1 cellular context compared by ENCODE assay signal in the genomic region with DNA sequence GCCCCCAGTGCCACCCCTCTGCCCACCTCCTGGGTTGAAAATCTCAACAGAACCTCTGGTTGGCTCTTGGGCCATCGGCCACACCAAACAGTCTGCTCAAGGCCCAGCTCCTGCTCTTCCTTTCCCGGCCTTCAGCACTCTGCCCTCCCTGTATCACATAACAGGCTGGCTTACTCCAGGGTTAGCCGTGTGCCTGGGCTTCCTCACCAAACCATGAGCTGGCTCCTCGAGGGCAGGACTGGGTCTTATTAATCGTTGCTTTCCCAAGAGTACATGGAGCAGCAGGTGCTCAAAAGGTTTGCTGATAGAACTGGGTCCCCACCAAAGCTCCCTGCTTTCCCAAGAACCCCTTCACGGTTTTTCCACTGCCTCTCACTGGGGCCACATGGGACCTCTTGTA.
TF ChIP-seq lines count a peak whose summit lies in the region.

No MANE protein-coding gene starts in this region.

TF ChIP-seq in GM23338, 12 proteins besides CTCF, POLR2A, EP300 and RAD21 (continued from another document):
- TF ChIP-seq, protein P1, sequence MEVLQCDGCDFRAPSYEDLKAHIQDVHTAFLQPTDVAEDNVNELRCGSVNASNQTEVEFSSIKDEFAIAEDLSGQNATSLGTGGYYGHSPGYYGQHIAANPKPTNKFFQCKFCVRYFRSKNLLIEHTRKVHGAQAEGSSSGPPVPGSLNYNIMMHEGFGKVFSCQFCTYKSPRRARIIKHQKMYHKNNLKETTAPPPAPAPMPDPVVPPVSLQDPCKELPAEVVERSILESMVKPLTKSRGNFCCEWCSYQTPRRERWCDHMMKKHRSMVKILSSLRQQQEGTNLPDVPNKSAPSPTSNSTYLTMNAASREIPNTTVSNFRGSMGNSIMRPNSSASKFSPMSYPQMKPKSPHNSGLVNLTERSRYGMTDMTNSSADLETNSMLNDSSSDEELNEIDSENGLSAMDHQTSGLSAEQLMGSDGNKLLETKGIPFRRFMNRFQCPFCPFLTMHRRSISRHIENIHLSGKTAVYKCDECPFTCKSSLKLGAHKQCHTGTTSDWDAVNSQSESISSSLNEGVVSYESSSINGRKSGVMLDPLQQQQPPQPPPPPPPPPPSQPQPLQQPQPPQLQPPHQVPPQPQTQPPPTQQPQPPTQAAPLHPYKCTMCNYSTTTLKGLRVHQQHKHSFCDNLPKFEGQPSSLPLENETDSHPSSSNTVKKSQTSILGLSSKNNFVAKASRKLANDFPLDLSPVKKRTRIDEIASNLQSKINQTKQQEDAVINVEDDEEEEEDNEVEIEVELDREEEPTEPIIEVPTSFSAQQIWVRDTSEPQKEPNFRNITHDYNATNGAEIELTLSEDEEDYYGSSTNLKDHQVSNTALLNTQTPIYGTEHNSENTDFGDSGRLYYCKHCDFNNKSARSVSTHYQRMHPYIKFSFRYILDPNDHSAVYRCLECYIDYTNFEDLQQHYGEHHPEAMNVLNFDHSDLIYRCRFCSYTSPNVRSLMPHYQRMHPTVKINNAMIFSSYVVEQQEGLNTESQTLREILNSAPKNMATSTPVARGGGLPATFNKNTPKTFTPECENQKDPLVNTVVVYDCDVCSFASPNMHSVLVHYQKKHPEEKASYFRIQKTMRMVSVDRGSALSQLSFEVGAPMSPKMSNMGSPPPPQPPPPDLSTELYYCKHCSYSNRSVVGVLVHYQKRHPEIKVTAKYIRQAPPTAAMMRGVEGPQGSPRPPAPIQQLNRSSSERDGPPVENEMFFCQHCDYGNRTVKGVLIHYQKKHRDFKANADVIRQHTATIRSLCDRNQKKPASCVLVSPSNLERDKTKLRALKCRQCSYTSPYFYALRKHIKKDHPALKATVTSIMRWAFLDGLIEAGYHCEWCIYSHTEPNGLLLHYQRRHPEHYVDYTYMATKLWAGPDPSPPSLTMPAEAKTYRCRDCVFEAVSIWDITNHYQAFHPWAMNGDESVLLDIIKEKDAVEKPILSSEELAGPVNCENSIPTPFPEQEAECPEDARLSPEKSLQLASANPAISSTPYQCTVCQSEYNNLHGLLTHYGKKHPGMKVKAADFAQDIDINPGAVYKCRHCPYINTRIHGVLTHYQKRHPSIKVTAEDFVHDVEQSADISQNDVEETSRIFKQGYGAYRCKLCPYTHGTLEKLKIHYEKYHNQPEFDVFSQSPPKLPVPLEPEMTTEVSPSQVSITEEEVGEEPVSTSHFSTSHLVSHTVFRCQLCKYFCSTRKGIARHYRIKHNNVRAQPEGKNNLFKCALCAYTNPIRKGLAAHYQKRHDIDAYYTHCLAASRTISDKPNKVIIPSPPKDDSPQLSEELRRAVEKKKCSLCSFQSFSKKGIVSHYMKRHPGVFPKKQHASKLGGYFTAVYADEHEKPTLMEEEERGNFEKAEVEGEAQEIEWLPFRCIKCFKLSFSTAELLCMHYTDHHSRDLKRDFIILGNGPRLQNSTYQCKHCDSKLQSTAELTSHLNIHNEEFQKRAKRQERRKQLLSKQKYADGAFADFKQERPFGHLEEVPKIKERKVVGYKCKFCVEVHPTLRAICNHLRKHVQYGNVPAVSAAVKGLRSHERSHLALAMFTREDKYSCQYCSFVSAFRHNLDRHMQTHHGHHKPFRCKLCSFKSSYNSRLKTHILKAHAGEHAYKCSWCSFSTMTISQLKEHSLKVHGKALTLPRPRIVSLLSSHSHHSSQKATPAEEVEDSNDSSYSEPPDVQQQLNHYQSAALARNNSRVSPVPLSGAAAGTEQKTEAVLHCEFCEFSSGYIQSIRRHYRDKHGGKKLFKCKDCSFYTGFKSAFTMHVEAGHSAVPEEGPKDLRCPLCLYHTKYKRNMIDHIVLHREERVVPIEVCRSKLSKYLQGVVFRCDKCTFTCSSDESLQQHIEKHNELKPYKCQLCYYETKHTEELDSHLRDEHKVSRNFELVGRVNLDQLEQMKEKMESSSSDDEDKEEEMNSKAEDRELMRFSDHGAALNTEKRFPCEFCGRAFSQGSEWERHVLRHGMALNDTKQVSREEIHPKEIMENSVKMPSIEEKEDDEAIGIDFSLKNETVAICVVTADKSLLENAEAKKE (CRISPR knock-in tag; IDR thresholded peaks at IDR 0.05), result no peak
